ENCODE assay signal across 8 cellular contexts in the genomic region with DNA sequence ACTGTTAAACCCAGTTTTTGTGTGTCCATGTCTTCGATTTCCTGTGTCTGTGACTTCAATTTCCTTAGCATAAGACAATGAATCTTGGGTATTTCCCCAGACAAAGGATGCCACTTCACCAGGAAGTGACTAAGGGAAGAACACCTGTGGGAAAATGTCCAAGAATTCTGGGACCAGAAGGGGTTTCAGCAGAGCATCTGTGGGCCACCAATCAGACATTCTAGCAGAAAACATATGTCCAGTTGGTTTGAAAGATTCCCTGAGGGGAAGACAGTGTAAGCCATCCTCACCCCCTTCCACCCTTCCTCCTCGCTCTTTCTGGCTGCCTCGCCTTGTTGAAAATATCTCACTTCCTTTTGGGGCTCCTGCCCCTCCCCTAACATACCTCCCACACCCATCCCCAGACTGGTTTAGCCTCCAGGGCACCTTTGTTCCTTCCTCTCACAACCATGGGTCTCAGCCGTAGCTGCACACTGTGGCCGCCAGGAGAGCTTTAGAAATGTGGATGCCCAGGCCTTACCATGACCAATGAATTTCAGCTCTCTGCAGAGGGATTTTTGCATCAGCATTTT. TPM values are rescaled to one million over a fixed set of nuclear protein-coding genes. Genes with fewer than 3 reads are reported as not detected.
A peak's percentile ranks its signal among the peaks of the same experiment; 100 is the strongest.
DNase-seq lines count a peak whose midpoint lies in the region; ATAC-seq and TF ChIP-seq lines count a peak whose summit lies in the region.

No MANE protein-coding gene starts in this region.

- peak in 2 of 3 donors; percentile 42 to 49 for ATAC-seq in natural killer cell
- no peak for ATAC-seq in natural killer cell treated with Interleukin-12 subunit alpha and Interleukin-12 subunit beta and Interleukin-15 and Interleukin-18, amount 100 ng/mL, for 72 hours
- peak; percentile 54 for ATAC-seq in HG03469 (IDR thresholded peaks at IDR 0.05; ENCODE audit: unreplicated experiment)
- peak; percentile 72 for ATAC-seq in memory B cell (ENCODE audit: low read depth)
- no peak for ATAC-seq in HG03159 (IDR thresholded peaks at IDR 0.05; ENCODE audit: unreplicated experiment)

- H3K36me3 Mint-ChIP-seq in natural killer cell: no peaks in the 10 kb centered on the region
- H3K36me3 Mint-ChIP-seq in natural killer cell treated with Interleukin-12 subunit alpha and Interleukin-12 subunit beta and Interleukin-15 and Interleukin-18, amount 100 ng/mL, for 72 hours: no peaks in the 10 kb centered on the region
- H3K36me3 Mint-ChIP-seq in memory B cell: peaks cover 17% of the 10 kb centered on the region

- DNase-seq in natural killer cell: no peak
- DNase-seq in natural killer cell treated with Interleukin-12 subunit alpha and Interleukin-12 subunit beta and Interleukin-15 and Interleukin-18, amount 100 ng/mL, for 72 hours (ENCODE audit: low spot score): no peak
- peak; percentile 20 for DNase-seq in activated CD4-positive, alpha-beta T cell treated with anti-CD3 and anti-CD28 coated beads, Interleukin-2, amount 50 U/mL, for 1 hour
- peak; percentile 25 to 31 for DNase-seq in memory B cell (ENCODE audit: low spot score in 2 of 2)
- no peak for DNase-seq in GF-D8 (lab: John Stamatoyannopoulos, UW)
- no peak for DNase-seq in NCI-H1092 treated with DMSO at 0.1 percent for 48 hours (lab: John Stamatoyannopoulos, UW)

- TF ChIP-seq CTCF in natural killer cell (IDR thresholded peaks at IDR 0.05): no peak

- no peak overlapping the region for H3K4me3 Mint-ChIP-seq in natural killer cell
- no peak overlapping the region for H3K4me3 Mint-ChIP-seq in natural killer cell treated with Interleukin-12 subunit alpha and Interleukin-12 subunit beta and Interleukin-15 and Interleukin-18, amount 100 ng/mL, for 72 hours
- peak overlapping the region; percentile 59 for H3K4me3 Mint-ChIP-seq in memory B cell

- intact Hi-C loops in natural killer cell (cut with micrococcal nuclease): no loop called here

- H3K27me3 Mint-ChIP-seq in natural killer cell (ENCODE audit: low read depth in 2 of 2) (no peaks in the 10 kb centered on the region), memory B cell (no peaks in the 10 kb centered on the region)
- no peaks in the 10 kb centered on the region for H3K27me3 Mint-ChIP-seq in natural killer cell treated with Interleukin-12 subunit alpha and Interleukin-12 subunit beta and Interleukin-15 and Interleukin-18, amount 100 ng/mL, for 72 hours

- peak overlapping the region; percentile 28 to 36 for H3K27ac Mint-ChIP-seq in natural killer cell
- H3K27ac Mint-ChIP-seq in natural killer cell treated with Interleukin-12 subunit alpha and Interleukin-12 subunit beta and Interleukin-15 and Interleukin-18, amount 100 ng/mL, for 72 hours: no peak overlapping the region
- peak overlapping the region; percentile 89 for H3K27ac Mint-ChIP-seq in memory B cell

- H3K4me1 Mint-ChIP-seq in natural killer cell (peaks cover 18 to 28% of the 10 kb centered on the region in 2 donors), memory B cell (peaks cover 39% of the 10 kb centered on the region)
- H3K4me1 Mint-ChIP-seq in natural killer cell treated with Interleukin-12 subunit alpha and Interleukin-12 subunit beta and Interleukin-15 and Interleukin-18, amount 100 ng/mL, for 72 hours (ENCODE audit: low read depth in 2 of 2): peaks cover 11 to 18% of the 10 kb centered on the region in 2 donors

- H3K9me3 Mint-ChIP-seq in natural killer cell (no peaks in the 10 kb centered on the region), memory B cell (no peaks in the 10 kb centered on the region)
- no peaks in the 10 kb centered on the region for H3K9me3 Mint-ChIP-seq in natural killer cell treated with Interleukin-12 subunit alpha and Interleukin-12 subunit beta and Interleukin-15 and Interleukin-18, amount 100 ng/mL, for 72 hours

RNA-seq across cellular contexts. Expression of a gene that starts 25.5 kb away (rescaled TPM):
- total RNA-seq in natural killer cell: 10 to 100 TPM; 15.0 to 21.3 (median 19.3) TPM
- total RNA-seq in natural killer cell treated with Interleukin-12 subunit alpha and Interleukin-12 subunit beta and Interleukin-15 and Interleukin-18, amount 100 ng/mL, for 72 hours: 10 to 100 TPM; 16.0 to 16.6 TPM

RNA-seq across cellular contexts. Expression of a gene that starts 33.1 kb away (rescaled TPM):
- total RNA-seq in natural killer cell: 10 to 100 TPM; 18.4 to 27.8 (median 27.3) TPM
- total RNA-seq in natural killer cell treated with Interleukin-12 subunit alpha and Interleukin-12 subunit beta and Interleukin-15 and Interleukin-18, amount 100 ng/mL, for 72 hours: 10 to 100 TPM; 19.9 to 22.2 TPM

Comparison
In these comparisons a context has a peak if more than half of its experiments do, and no peak if none do; other contexts are left out.
1. ATAC-seq: peak in natural killer cell (2 of 3), HG03469 (single experiment) and memory B cell (single experiment); none in natural killer cell treated with Interleukin-12 subunit alpha and Interleukin-12 subunit beta and Interleukin-15 and Interleukin-18, amount 100 ng/mL, for 72 hours (0 of 2) and HG03159 (single experiment).
2. H3K27ac Mint-ChIP-seq: peak in natural killer cell (2 of 2) and memory B cell (single experiment); none in natural killer cell treated with Interleukin-12 subunit alpha and Interleukin-12 subunit beta and Interleukin-15 and Interleukin-18, amount 100 ng/mL, for 72 hours (0 of 2).
3. DNase-seq: peak in activated CD4-positive, alpha-beta T cell treated with anti-CD3 and anti-CD28 coated beads, Interleukin-2, amount 50 U/mL, for 1 hour (single experiment) and memory B cell (2 of 2); none in natural killer cell (single experiment), natural killer cell treated with Interleukin-12 subunit alpha and Interleukin-12 subunit beta and Interleukin-15 and Interleukin-18, amount 100 ng/mL, for 72 hours (single experiment), GF-D8 (single experiment) and NCI-H1092 treated with DMSO at 0.1 percent for 48 hours (single experiment).